ENCODE assay signal across 8 cellular contexts in genomic region chr17:59841667-59842263, GRCh38. TPM values are rescaled to one million over a fixed set of nuclear protein-coding genes. Genes with fewer than 3 reads are reported as not detected.
DNase-seq lines count a peak whose midpoint lies in the region; ATAC-seq, FAIRE-seq and TF ChIP-seq lines count a peak whose summit lies in the region.
"Not testable (repeated sequence)": the region's sequence is repeated elsewhere in the genome, so short reads cannot be mapped to it uniquely, and the experiment has no call there.

No MANE protein-coding gene starts in this region.

- TF ChIP-seq CTCF in Caco-2 (IDR thresholded peaks at IDR 0.05; ENCODE audit: insufficient read depth in 1 of 2, low read depth in 1 of 2, low read length in 1 of 2, severe bottlenecking in 1 of 2, unreplicated experiment in 1 of 2); HepG2 (CRISPR knock-in tag; IDR thresholded peaks at IDR 0.05); progenitor cell of endocrine pancreas (IDR thresholded peaks at IDR 0.05; ENCODE audit: unreplicated experiment); transverse colon (IDR thresholded peaks at IDR 0.05): not testable (repeated sequence)

- H3K4me1 ChIP-seq in Caco-2 = peaks cover 49% of the 10 kb centered on the region
- not testable (repeated sequence) for H3K4me1 ChIP-seq in esophagus (ENCODE audit: control insufficient read depth in 2 of 2, insufficient read depth in 2 of 2, low read length in 1 of 2)
- peaks cover 65% of the 10 kb centered on the region for H3K4me1 ChIP-seq in HepG2 (ENCODE audit: insufficient read depth, low read length)
- peaks cover 20 to 53% (median 44%) of the 10 kb centered on the region in 4 donors for H3K4me1 ChIP-seq in transverse colon

- DNase-seq in Caco-2; activated CD4-positive, alpha-beta T cell treated with anti-CD3 and anti-CD28 coated beads for 36 hours; HepG2 (ENCODE audit: low spot score); progenitor cell of endocrine pancreas (ENCODE audit: low spot score, unreplicated experiment); transverse colon: not testable (repeated sequence)
- peak; percentile 25 for DNase-seq in astrocyte of the hippocampus (ENCODE audit: low read depth, low spot score)

- peaks cover 34% of the 10 kb centered on the region for H4K20me1 ChIP-seq in HepG2 (ENCODE audit: insufficient read depth, low read length)

- H3K9ac ChIP-seq in HepG2 (ENCODE audit: insufficient read depth, low read depth, low read length) = peak overlapping the region; percentile 100

- not testable (repeated sequence) for TF ChIP-seq EP300 in HepG2 (IDR thresholded peaks at IDR 0.05; ENCODE audit: low read depth in 2 of 2, low read length in 2 of 2); HepG2 (CRISPR knock-in tag; IDR thresholded peaks at IDR 0.05; ENCODE audit: borderline replicate concordance); transverse colon (IDR thresholded peaks at IDR 0.05; ENCODE audit: low read depth)

- H3K4me3 ChIP-seq in Caco-2 (ENCODE audit: low read depth, low read length) = not testable (repeated sequence)
- H3K4me3 ChIP-seq in esophagus (ENCODE audit: low read depth in 1 of 2, low read length in 2 of 2) (peak overlapping the region; percentile 0 to 77), HepG2 (replicated peaks in 1 of 3; ENCODE audit: insufficient read depth in 1 of 3, low read depth in 2 of 3, low read length in 3 of 3) (peak overlapping the region; percentile 79 to 94 (median 80); a peak in 5 of 6 replicates), transverse colon (peak overlapping the region in 3 of 4 donors; percentile 55 to 79 (median 77))

- in situ Hi-C loops in HepG2 (cut with HindIII; ENCODE audit: extremely low pct_ligation_motif_present, low pct_unique_long_range_greater_than_20kb); transverse colon (cut with MboI; ENCODE audit: low pct_ligation_motif_present in 1 of 4, low pct_unique_long_range_greater_than_20kb in 1 of 4, low sequenced_read_pairs in 3 of 4): not testable (repeated sequence)

- BruUV-seq in Caco-2 (replicated peaks; lab: Mats Ljungman, UMichigan) = not testable (repeated sequence)
- TSS peak; percentile 37 for BruUV-seq in HepG2 (replicated peaks; lab: Mats Ljungman, UMichigan)

- not testable (repeated sequence) for FAIRE-seq in HepG2 (lab: Jason Lieb, UNC)

- TF ChIP-seq RAD21 in HepG2 (CRISPR knock-in tag; IDR thresholded peaks at IDR 0.05) = not testable (repeated sequence)

- peak overlapping the region; percentile 80 for H3K4me2 ChIP-seq in HepG2 (ENCODE audit: low read depth, low read length)

- H3K27me3 Mint-ChIP-seq in Caco-2 (ENCODE audit: insufficient read depth, unreplicated experiment); IgD-negative memory B cell; activated CD4-positive, alpha-beta T cell treated with anti-CD3 and anti-CD28 coated beads for 36 hours; progenitor cell of endocrine pancreas: not testable (repeated sequence)

- TF ChIP-seq POLR2A in HepG2 (IDR thresholded peaks at IDR 0.05; ENCODE audit: insufficient read depth in 1 of 2, low read depth in 2 of 2, low read length in 2 of 2) = peak in 1 of 2 experiments; percentile 10; a peak in 1 of 4 replicates
- TF ChIP-seq POLR2A in transverse colon (IDR thresholded peaks at IDR 0.05) = not testable (repeated sequence)

- H3K27me3 ChIP-seq in Caco-2 (replicated peaks; ENCODE audit: control insufficient read depth, insufficient read depth, low read length); esophagus (ENCODE audit: control insufficient read depth in 1 of 2, insufficient read depth in 2 of 2, low read length in 2 of 2); HepG2 (ENCODE audit: control insufficient read depth in 1 of 2, insufficient read depth in 2 of 2, low read length in 2 of 2); transverse colon: not testable (repeated sequence)

- CTCF ChIA-PET in Caco-2 (lab: Charles Lee) = not testable (repeated sequence)
- CTCF ChIA-PET in activated CD4-positive, alpha-beta T cell treated with anti-CD3 and anti-CD28 coated beads for 36 hours (lab: Charles Lee) = interaction anchor here (0.6 to 4.5 kb wide), 4 partner anchors 10 to 135 kb away, joined by 3 to 27 read pairs (median 4); partner anchors contain the start of genes PTRH2 and VMP1
- CTCF ChIA-PET in HepG2 (lab: Yijun Ruan, JAX; ENCODE audit: low intra/inter-chr PET ratio, low total read pairs) = interaction anchor here (1.4 kb wide), 1 partner anchor 89 kb away, joined by 5 read pairs; no protein-coding TSS in a partner anchor

- not testable (repeated sequence) for ATAC-seq in activated CD4-positive, alpha-beta T cell treated with anti-CD3 and anti-CD28 coated beads for 36 hours; HepG2

- H3K27ac Mint-ChIP-seq in Caco-2 (ENCODE audit: unreplicated experiment) (peak overlapping the region; percentile 98), IgD-negative memory B cell (peak overlapping the region; percentile 87 to 98 (median 91)), progenitor cell of endocrine pancreas (peak overlapping the region; percentile 100)
- peak overlapping the region; percentile 100 for H3K27ac Mint-ChIP-seq in activated CD4-positive, alpha-beta T cell treated with anti-CD3 and anti-CD28 coated beads for 36 hours

- not testable (repeated sequence) for H2AFZ ChIP-seq in HepG2 (ENCODE audit: low read length)

- peaks cover 100% of the 10 kb centered on the region for H3K36me3 Mint-ChIP-seq in Caco-2 (ENCODE audit: insufficient read depth, unreplicated experiment)
- H3K36me3 Mint-ChIP-seq in IgD-negative memory B cell = not testable (repeated sequence)
- peaks cover 70% of the 10 kb centered on the region for H3K36me3 Mint-ChIP-seq in activated CD4-positive, alpha-beta T cell treated with anti-CD3 and anti-CD28 coated beads for 36 hours (ENCODE audit: low read depth)
- H3K36me3 Mint-ChIP-seq in progenitor cell of endocrine pancreas (ENCODE audit: insufficient read depth) = peaks cover 38% of the 10 kb centered on the region

- POLR2A ChIA-PET in Caco-2 (lab: Charles Lee) = interaction anchor here (0.5 to 2.6 kb wide), 5 partner anchors 46 to 1424 kb away, joined by 3 to 12 read pairs (median 5); no protein-coding TSS in a partner anchor
- POLR2A ChIA-PET in activated CD4-positive, alpha-beta T cell treated with anti-CD3 and anti-CD28 coated beads for 36 hours (lab: Charles Lee) = interaction anchor here (0.6 to 9.2 kb wide), 9 partner anchors 13 to 221 kb away, joined by 3 to 308 read pairs (median 9); no protein-coding TSS in a partner anchor
- POLR2A ChIA-PET in HepG2 (lab: Yijun Ruan, JAX) = interaction anchor here (1.0 to 20.0 kb wide), 9 partner anchors 11 to 134 kb away, joined by 3 to 501 read pairs (median 8); partner anchors contain the start of genes PTRH2, RPS6KB1, TUBD1 and VMP1

- not testable (repeated sequence) for H3K9me3 ChIP-seq in Caco-2; esophagus (ENCODE audit: control insufficient read depth in 2 of 2, insufficient read depth in 1 of 2, low read depth in 1 of 2, low read length in 1 of 2); HepG2 (ENCODE audit: low read length); transverse colon

- H3K4me3 Mint-ChIP-seq in Caco-2 (ENCODE audit: unreplicated experiment) (peak overlapping the region; percentile 89), IgD-negative memory B cell (peak overlapping the region; percentile 77 to 95 (median 92)), progenitor cell of endocrine pancreas (ENCODE audit: low read depth) (peak overlapping the region; percentile 96)
- H3K4me3 Mint-ChIP-seq in activated CD4-positive, alpha-beta T cell treated with anti-CD3 and anti-CD28 coated beads for 36 hours = peak overlapping the region; percentile 100

- not testable (repeated sequence) for H3K36me3 ChIP-seq in Caco-2 (ENCODE audit: control insufficient read depth, insufficient read depth, low read length); esophagus (ENCODE audit: control insufficient read depth in 2 of 2, insufficient read depth in 2 of 2, low read length in 1 of 2); transverse colon
- peaks cover 4 to 23% of the 10 kb centered on the region in 2 experiments; a peak in 3 of 5 replicates for H3K36me3 ChIP-seq in HepG2 (replicated peaks in 1 of 2; ENCODE audit: control insufficient read depth in 1 of 2, insufficient read depth in 2 of 2, low read length in 2 of 2)

- H3K9me3 Mint-ChIP-seq in Caco-2 (ENCODE audit: unreplicated experiment); IgD-negative memory B cell; activated CD4-positive, alpha-beta T cell treated with anti-CD3 and anti-CD28 coated beads for 36 hours (ENCODE audit: low read depth); progenitor cell of endocrine pancreas (ENCODE audit: low read depth): not testable (repeated sequence)

- H3K79me2 ChIP-seq in HepG2 (ENCODE audit: insufficient read depth, low read length) = peaks cover 40% of the 10 kb centered on the region

- peak overlapping the region in 1 of 2 donors; percentile 71 for H3K27ac ChIP-seq in esophagus (ENCODE audit: low read depth in 2 of 2, low read length in 1 of 2)
- H3K27ac ChIP-seq in HepG2 (ENCODE audit: extremely low read length, insufficient read depth, low read length) = peak overlapping the region; percentile 98
- H3K27ac ChIP-seq in transverse colon = peak overlapping the region; percentile 91 to 99 (median 95)

- intact Hi-C loops in Caco-2 (cut with micrococcal nuclease; ENCODE audit: unreplicated experiment); HepG2 (cut with micrococcal nuclease; ENCODE audit: unreplicated experiment); transverse colon (cut with DNase I; ENCODE audit: low total_unique reads): not testable (repeated sequence)
- intact Hi-C loops in activated CD4-positive, alpha-beta T cell treated with anti-CD3 and anti-CD28 coated beads for 36 hours (cut with DNase I, micrococcal nuclease) = loop anchor here (1.0 to 10.0 kb wide), 4 partner anchors 87 to 1504 kb away; no protein-coding TSS in a partner anchor

- WGBS in esophagus, 2 donors = 42 to 43% methylated on average over 7 of the region's 7 CpGs
- 29% methylated on average over 7 of the region's 7 CpGs for WGBS in HepG2 (ENCODE audit: low lambda C conversion rate)
- WGBS in transverse colon (ENCODE audit: low coverage in 1 of 2), 2 donors = 18 to 22% methylated on average over 7 of the region's 7 CpGs

- peaks cover 57% of the 10 kb centered on the region for H3K4me1 Mint-ChIP-seq in Caco-2 (ENCODE audit: low read depth, unreplicated experiment)
- peaks cover 61 to 71% (median 67%) of the 10 kb centered on the region in 3 donors for H3K4me1 Mint-ChIP-seq in IgD-negative memory B cell
- peaks cover 53% of the 10 kb centered on the region for H3K4me1 Mint-ChIP-seq in activated CD4-positive, alpha-beta T cell treated with anti-CD3 and anti-CD28 coated beads for 36 hours
- H3K4me1 Mint-ChIP-seq in progenitor cell of endocrine pancreas (ENCODE audit: low read depth) = peaks cover 47% of the 10 kb centered on the region

RNA-seq across cellular contexts. Expression of gene TUBD1, which starts 51.0 kb away (rescaled TPM):
- total RNA-seq in Caco-2 (2022) (22.5 and 23.6 TPM in 2 replicates), HepG2 (2016; rRNA removed; fragmentation: Illumina TruSeq; extraction: Trizol) (25.9 and 38.7 TPM in 2 replicates), progenitor cell of endocrine pancreas (31.7 and 31.8 TPM in 2 replicates), transverse colon (10 to 100 TPM in 1 of 4 donors, 1 to 10 TPM in 2, under 1 TPM in 1; 0.80 to 13.3 (median 4.1) TPM)
- polyA plus RNA-seq in IgD-negative memory B cell (17.6 TPM), esophagus (1 to 10 TPM; 7.1 to 8.4 TPM), HepG2 (2011; rRNA removed) (14.0 and 18.2 TPM in 2 replicates)
- 10 to 100 TPM; 10.6 to 11.0 TPM for total RNA-seq in activated CD4-positive, alpha-beta T cell treated with anti-CD3 and anti-CD28 coated beads for 36 hours
- 20.1 and 20.5 TPM in 2 replicates for total RNA-seq in HepG2 (2016; cell fraction: cytosol; rRNA removed; fragmentation: Illumina TruSeq; extraction: Trizol; ENCODE audit: low read depth)
- 28.3 and 37.1 TPM in 2 replicates for total RNA-seq in HepG2 (2016; cell fraction: insoluble cytoplasmic fraction; rRNA removed; fragmentation: Illumina TruSeq; extraction: Trizol)
- 26.6 and 28.2 TPM in 2 replicates for total RNA-seq in HepG2 (2016; cell fraction: membrane; rRNA removed; fragmentation: Illumina TruSeq; extraction: Trizol)
- 12.1 and 17.0 TPM in 2 replicates for total RNA-seq in HepG2 (2016; cell fraction: nucleus; rRNA removed; fragmentation: Illumina TruSeq; extraction: Trizol)
- 9.3 and 14.8 TPM in 2 replicates for polyA plus RNA-seq in HepG2 (2011; cell fraction: cytosol; rRNA removed)
- 4.8 and 5.8 TPM in 2 replicates for polyA plus RNA-seq in HepG2 (2011; cell fraction: nucleus; rRNA removed)
- 21.1 and 22.1 TPM in 2 replicates for polyA plus RNA-seq in HepG2 (2012)
- 6.2 and 9.4 TPM in 2 replicates for polyA plus RNA-seq in HepG2 (2016; cell fraction: cytosol; fragmentation: Illumina TruSeq; extraction: Trizol; ENCODE audit: low read depth)
- 31.1 and 38.5 TPM in 2 replicates for polyA plus RNA-seq in HepG2 (2016; cell fraction: insoluble cytoplasmic fraction; fragmentation: Illumina TruSeq; extraction: Trizol; ENCODE audit: low read depth)
- polyA plus RNA-seq in HepG2 (2016; cell fraction: membrane; fragmentation: Illumina TruSeq; extraction: Trizol; ENCODE audit: low read depth) = 13.5 and 16.0 TPM in 2 replicates
- polyA plus RNA-seq in HepG2 (2016; cell fraction: nucleus; fragmentation: Illumina TruSeq; extraction: Trizol; ENCODE audit: insufficient read depth, low read depth) = 17.6 and 25.2 TPM in 2 replicates
- 20.7 and 40.9 TPM in 2 replicates for polyA minus RNA-seq in HepG2 (2011; rRNA and poly(A)+ RNA removed; ENCODE audit: low replicate concordance)
- polyA minus RNA-seq in HepG2 (2011; cell fraction: cytosol; rRNA and poly(A)+ RNA removed) = 8.2 and 12.0 TPM in 2 replicates
- polyA minus RNA-seq in HepG2 (2011; cell fraction: nucleus; rRNA and poly(A)+ RNA removed) = 26.5 and 31.5 TPM in 2 replicates

RNA-seq across cellular contexts. Expression of gene RPS6KB1, which starts 51.2 kb away (rescaled TPM):
- 66.9 and 68.3 TPM in 2 replicates for total RNA-seq in Caco-2 (2022)
- 23.5 TPM for polyA plus RNA-seq in IgD-negative memory B cell
- total RNA-seq in activated CD4-positive, alpha-beta T cell treated with anti-CD3 and anti-CD28 coated beads for 36 hours = 10 to 100 TPM; 52.6 to 54.5 TPM
- polyA plus RNA-seq in esophagus = 10 to 100 TPM; 13.2 to 13.5 TPM
- total RNA-seq in HepG2 (2016; rRNA removed; fragmentation: Illumina TruSeq; extraction: Trizol) = 42.2 and 44.3 TPM in 2 replicates
- total RNA-seq in HepG2 (2016; cell fraction: cytosol; rRNA removed; fragmentation: Illumina TruSeq; extraction: Trizol; ENCODE audit: low read depth) = 12.7 and 14.4 TPM in 2 replicates
- 42.8 and 47.7 TPM in 2 replicates for total RNA-seq in HepG2 (2016; cell fraction: insoluble cytoplasmic fraction; rRNA removed; fragmentation: Illumina TruSeq; extraction: Trizol)
- 13.4 and 15.4 TPM in 2 replicates for total RNA-seq in HepG2 (2016; cell fraction: membrane; rRNA removed; fragmentation: Illumina TruSeq; extraction: Trizol)
- total RNA-seq in HepG2 (2016; cell fraction: nucleus; rRNA removed; fragmentation: Illumina TruSeq; extraction: Trizol) = 37.6 and 39.2 TPM in 2 replicates
- polyA plus RNA-seq in HepG2 (2011; rRNA removed) = 16.5 and 19.9 TPM in 2 replicates
- 6.6 and 10.9 TPM in 2 replicates for polyA plus RNA-seq in HepG2 (2011; cell fraction: cytosol; rRNA removed)
- polyA plus RNA-seq in HepG2 (2011; cell fraction: nucleus; rRNA removed) = 15.6 and 21.2 TPM in 2 replicates
- polyA plus RNA-seq in HepG2 (2012) = 30.9 and 32.5 TPM in 2 replicates
- polyA plus RNA-seq in HepG2 (2016; cell fraction: cytosol; fragmentation: Illumina TruSeq; extraction: Trizol; ENCODE audit: low read depth) = 2.8 and 3.4 TPM in 2 replicates
- 43.5 and 47.4 TPM in 2 replicates for polyA plus RNA-seq in HepG2 (2016; cell fraction: insoluble cytoplasmic fraction; fragmentation: Illumina TruSeq; extraction: Trizol; ENCODE audit: low read depth)
- polyA plus RNA-seq in HepG2 (2016; cell fraction: membrane; fragmentation: Illumina TruSeq; extraction: Trizol; ENCODE audit: low read depth) = 7.6 and 9.0 TPM in 2 replicates
- 56.0 and 56.9 TPM in 2 replicates for polyA plus RNA-seq in HepG2 (2016; cell fraction: nucleus; fragmentation: Illumina TruSeq; extraction: Trizol; ENCODE audit: insufficient read depth, low read depth)
- polyA minus RNA-seq in HepG2 (2011; rRNA and poly(A)+ RNA removed; ENCODE audit: low replicate concordance) = 6.7 and 16.4 TPM in 2 replicates
- 17.8 and 17.9 TPM in 2 replicates for polyA minus RNA-seq in HepG2 (2011; cell fraction: cytosol; rRNA and poly(A)+ RNA removed)
- polyA minus RNA-seq in HepG2 (2011; cell fraction: nucleus; rRNA and poly(A)+ RNA removed) = 61.5 and 91.5 TPM in 2 replicates
- total RNA-seq in progenitor cell of endocrine pancreas = 48.9 and 53.8 TPM in 2 replicates
- total RNA-seq in transverse colon = 10 to 100 TPM; 18.3 to 51.3 (median 28.1) TPM
